Comparison of ENCODE assay signal across 10 cellular contexts in the genomic region with DNA sequence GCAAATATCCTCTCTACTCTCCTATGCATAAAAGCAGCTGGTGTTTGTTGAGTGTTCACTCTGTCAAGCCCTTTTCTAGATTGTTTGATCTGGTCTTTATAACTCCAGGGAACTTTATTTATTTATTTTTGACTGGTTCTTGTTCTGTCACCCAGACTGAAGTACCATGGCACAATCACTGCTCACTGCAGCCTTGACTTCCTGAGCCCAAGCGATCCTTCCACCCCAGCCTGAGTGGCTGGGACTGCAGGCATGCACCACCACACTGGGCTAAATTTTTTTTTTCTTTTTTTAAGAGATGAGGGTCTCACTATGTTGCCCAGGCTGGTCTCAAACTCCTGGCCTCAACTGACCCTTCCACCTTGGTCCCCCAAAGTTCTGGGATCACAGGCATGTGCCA. TPM values are rescaled to one million over a fixed set of nuclear protein-coding genes. Genes with fewer than 3 reads are reported as not detected.
A peak's percentile ranks its signal among the peaks of the same experiment; 100 is the strongest.
DNase-seq lines count a peak whose midpoint lies in the region; ATAC-seq and TF ChIP-seq lines count a peak whose summit lies in the region.
"Had no signal": no experiment of that assay in that cellular context is flagged by ENCODE, and none has a peak within 500 bp of the region (broad histone marks: within the 10 kb centered on the region; RNA-seq: fewer than 3 reads in every experiment).

No MANE protein-coding gene starts in this region.

- no peaks in the 10 kb centered on the region for H3K36me3 Mint-ChIP-seq in CD4-positive, alpha-beta memory T cell
- no peaks in the 10 kb centered on the region for H3K36me3 Mint-ChIP-seq in IgD-negative memory B cell
- H3K36me3 Mint-ChIP-seq in activated T-helper 1 cell treated with anti-CD3 and anti-CD28 coated beads, Interleukin-12 subunit alpha, Interleukin-12 subunit beta, Interleukin-2, Interleukin-4 antibody, amounts not matched to agents 30 ng/mL and 10 ng/mL and 1 ng/mL, durations not matched to agents 14 hours and 24 hours and 36 hours (ENCODE audit: low read depth): no peaks in the 10 kb centered on the region
- H3K36me3 Mint-ChIP-seq in activated CD8-positive, alpha-beta T cell treated with anti-CD3 and anti-CD28 coated beads for 36 hours (ENCODE audit: low read depth): no peaks in the 10 kb centered on the region

- no peak overlapping the region for H3K4me3 ChIP-seq in CD4-positive, alpha-beta memory T cell (ENCODE audit: low read length in 2 of 2)
- H3K4me3 ChIP-seq in osteoblast (ENCODE audit: insufficient read depth, low read length): no peak overlapping the region
- H3K4me3 ChIP-seq: SJCRH30 had no signal

- H4K20me1 ChIP-seq in osteoblast (ENCODE audit: insufficient read depth, low read length): no peaks in the 10 kb centered on the region

- peak overlapping the region; percentile 40 to 90 (median 72) for H3K27ac Mint-ChIP-seq in CD4-positive, alpha-beta memory T cell
- peak overlapping the region in 2 of 3 donors; percentile 68 to 73 for H3K27ac Mint-ChIP-seq in IgD-negative memory B cell
- H3K27ac Mint-ChIP-seq in activated T-helper 1 cell treated with anti-CD3 and anti-CD28 coated beads, Interleukin-12 subunit alpha, Interleukin-12 subunit beta, Interleukin-2, Interleukin-4 antibody, amounts not matched to agents 30 ng/mL and 10 ng/mL and 1 ng/mL, durations not matched to agents 14 hours and 24 hours and 36 hours: no peak overlapping the region
- H3K27ac Mint-ChIP-seq in activated CD8-positive, alpha-beta T cell treated with anti-CD3 and anti-CD28 coated beads for 36 hours: no peak overlapping the region

- no peak overlapping the region for H2AFZ ChIP-seq in osteoblast (ENCODE audit: low read length)

- H3K4me3 Mint-ChIP-seq in CD4-positive, alpha-beta memory T cell: peak overlapping the region in 5 of 8 donors; percentile 42 to 58 (median 44)
- peak overlapping the region in 3 of 4 donors; percentile 74 to 86 (median 83) for H3K4me3 Mint-ChIP-seq in IgD-negative memory B cell
- peak overlapping the region; percentile 51 for H3K4me3 Mint-ChIP-seq in activated T-helper 1 cell treated with anti-CD3 and anti-CD28 coated beads, Interleukin-12 subunit alpha, Interleukin-12 subunit beta, Interleukin-2, Interleukin-4 antibody, amounts not matched to agents 30 ng/mL and 10 ng/mL and 1 ng/mL, durations not matched to agents 14 hours and 24 hours and 36 hours
- no peak overlapping the region for H3K4me3 Mint-ChIP-seq in activated CD8-positive, alpha-beta T cell treated with anti-CD3 and anti-CD28 coated beads for 36 hours

- H3K4me2 ChIP-seq in osteoblast (ENCODE audit: insufficient read depth, low read length): no peak overlapping the region

- no peak for TF ChIP-seq CTCF in osteoblast (IDR thresholded peaks at IDR 0.05; ENCODE audit: extremely low read depth, low read depth, low read length)
- no peak for TF ChIP-seq CTCF in activated CD8-positive, alpha-beta T cell treated with anti-CD3 and anti-CD28 coated beads for 36 hours (IDR thresholded peaks at IDR 0.05)

- H3K9me3 Mint-ChIP-seq in CD4-positive, alpha-beta memory T cell: peaks cover 0 to 3% (median 0%) of the 10 kb centered on the region in 8 donors
- no peaks in the 10 kb centered on the region for H3K9me3 Mint-ChIP-seq in IgD-negative memory B cell
- H3K9me3 Mint-ChIP-seq in activated T-helper 1 cell treated with anti-CD3 and anti-CD28 coated beads, Interleukin-12 subunit alpha, Interleukin-12 subunit beta, Interleukin-2, Interleukin-4 antibody, amounts not matched to agents 30 ng/mL and 10 ng/mL and 1 ng/mL, durations not matched to agents 14 hours and 24 hours and 36 hours: no peaks in the 10 kb centered on the region
- H3K9me3 Mint-ChIP-seq in activated CD8-positive, alpha-beta T cell treated with anti-CD3 and anti-CD28 coated beads for 36 hours: no peaks in the 10 kb centered on the region

- H3K4me1 ChIP-seq in CD4-positive, alpha-beta memory T cell (ENCODE audit: insufficient read depth, low read length): peaks cover 28% of the 10 kb centered on the region
- peaks cover 6% of the 10 kb centered on the region for H3K4me1 ChIP-seq in osteoblast (ENCODE audit: insufficient read depth, low read length)
- H3K4me1 ChIP-seq: SJCRH30 had no signal

- intact Hi-C loops in CD4-positive, alpha-beta memory T cell (cut with micrococcal nuclease): loop anchor here (5.0 kb wide), 1 partner anchor 52 kb away; no protein-coding TSS in a partner anchor
- intact Hi-C loops in activated T-helper 1 cell treated with anti-CD3 and anti-CD28 coated beads, Interleukin-12 subunit alpha, Interleukin-12 subunit beta, Interleukin-2, Interleukin-4 antibody, amounts not matched to agents 30 ng/mL and 10 ng/mL and 1 ng/mL, durations not matched to agents 14 hours and 24 hours and 36 hours (cut with micrococcal nuclease): loop anchor here (2.0 to 5.0 kb wide), 3 partner anchors 25 to 52 kb away; no protein-coding TSS in a partner anchor
- intact Hi-C loops in activated CD8-positive, alpha-beta T cell treated with anti-CD3 and anti-CD28 coated beads for 36 hours (cut with micrococcal nuclease): no loop called here

- H3K27ac ChIP-seq in CD4-positive, alpha-beta memory T cell (ENCODE audit: low read depth, low read length): no peak overlapping the region
- H3K27ac ChIP-seq in osteoblast (ENCODE audit: low read depth, low read length): no peak overlapping the region
- H3K27ac ChIP-seq: SJCRH30 had no signal

- POLR2A ChIA-PET in CD4-positive, alpha-beta memory T cell (lab: Charles Lee; ENCODE audit: partially characterized antibody): interaction anchor here (1.3 to 3.6 kb wide), 2 partner anchors 27 to 83 kb away, joined by 3 to 19 read pairs; no protein-coding TSS in a partner anchor
- POLR2A ChIA-PET in activated CD8-positive, alpha-beta T cell treated with anti-CD3 and anti-CD28 coated beads for 36 hours (lab: Charles Lee): interaction anchor here (0.7 to 0.9 kb wide), 2 partner anchors 27 to 99 kb away, joined by 3 to 4 read pairs; a partner anchor contains a TSS

- no peaks in the 10 kb centered on the region for H3K79me2 ChIP-seq in osteoblast (ENCODE audit: insufficient read depth, low read length)

- H3K9me3 ChIP-seq in CD4-positive, alpha-beta memory T cell (ENCODE audit: control insufficient read depth in 1 of 2, low read length in 2 of 2): peaks cover 0 to 3% of the 10 kb centered on the region in 2 donors
- no peaks in the 10 kb centered on the region for H3K9me3 ChIP-seq in osteoblast (ENCODE audit: low read depth, low read length)
- H3K9me3 ChIP-seq: SJCRH30 had no signal

- no peaks in the 10 kb centered on the region for H3K27me3 Mint-ChIP-seq in CD4-positive, alpha-beta memory T cell
- no peaks in the 10 kb centered on the region for H3K27me3 Mint-ChIP-seq in IgD-negative memory B cell
- peaks cover 43% of the 10 kb centered on the region for H3K27me3 Mint-ChIP-seq in activated T-helper 1 cell treated with anti-CD3 and anti-CD28 coated beads, Interleukin-12 subunit alpha, Interleukin-12 subunit beta, Interleukin-2, Interleukin-4 antibody, amounts not matched to agents 30 ng/mL and 10 ng/mL and 1 ng/mL, durations not matched to agents 14 hours and 24 hours and 36 hours (ENCODE audit: insufficient read depth)
- H3K27me3 Mint-ChIP-seq in activated CD8-positive, alpha-beta T cell treated with anti-CD3 and anti-CD28 coated beads for 36 hours: peaks cover 1% of the 10 kb centered on the region

- ATAC-seq in activated CD8-positive, alpha-beta T cell treated with anti-CD3 and anti-CD28 coated beads for 36 hours: no peak
- ATAC-seq: activated CD8-positive, alpha-beta memory T cell treated with anti-CD3 and anti-CD28 coated beads, Interleukin-2, amount 10 ng/mL, durations not matched to agents 7 days and 5 days had no signal

- H3K4me1 Mint-ChIP-seq in CD4-positive, alpha-beta memory T cell: peaks cover 13 to 33% (median 26%) of the 10 kb centered on the region in 4 donors
- peaks cover 20 to 29% (median 25%) of the 10 kb centered on the region in 3 donors for H3K4me1 Mint-ChIP-seq in IgD-negative memory B cell
- peaks cover 7% of the 10 kb centered on the region for H3K4me1 Mint-ChIP-seq in activated T-helper 1 cell treated with anti-CD3 and anti-CD28 coated beads, Interleukin-12 subunit alpha, Interleukin-12 subunit beta, Interleukin-2, Interleukin-4 antibody, amounts not matched to agents 30 ng/mL and 10 ng/mL and 1 ng/mL, durations not matched to agents 14 hours and 24 hours and 36 hours (ENCODE audit: low read depth)
- peaks cover 16% of the 10 kb centered on the region for H3K4me1 Mint-ChIP-seq in activated CD8-positive, alpha-beta T cell treated with anti-CD3 and anti-CD28 coated beads for 36 hours (ENCODE audit: low read depth)

- H3K36me3 ChIP-seq in CD4-positive, alpha-beta memory T cell (ENCODE audit: insufficient read depth, low read length): no peaks in the 10 kb centered on the region
- no peaks in the 10 kb centered on the region for H3K36me3 ChIP-seq in osteoblast (ENCODE audit: insufficient read depth, low read length)
- H3K36me3 ChIP-seq: SJCRH30 had no signal

- DNase-seq in CD4-positive, alpha-beta memory T cell: no peak
- DNase-seq in activated T-helper 1 cell treated with anti-CD3 and anti-CD28 coated beads, Interleukin-12 subunit alpha, Interleukin-12 subunit beta, Interleukin-2, Interleukin-4 antibody, amounts not matched to agents 30 ng/mL and 10 ng/mL and 1 ng/mL, durations not matched to agents 14 hours and 24 hours and 36 hours (ENCODE audit: low spot score): no peak
- peak; percentile 22 for DNase-seq in osteoblast (ENCODE audit: insufficient read length, low spot score, missing footprints)
- DNase-seq in NCI-H82 (lab: John Stamatoyannopoulos, UW): no peak
- no peak for DNase-seq in activated CD8-positive, alpha-beta T cell treated with anti-CD3 and anti-CD28 coated beads for 36 hours
- DNase-seq in activated CD8-positive, alpha-beta memory T cell treated with anti-CD3 and anti-CD28 coated beads, Interleukin-2, amount 50 U/mL, for 48 hours: no peak
- DNase-seq: activated CD8-positive, alpha-beta memory T cell treated with anti-CD3 and anti-CD28 coated beads, Interleukin-2, amount 10 ng/mL, durations not matched to agents 7 days and 5 days; SJCRH30 had no signal

- H3K27me3 ChIP-seq in CD4-positive, alpha-beta memory T cell (ENCODE audit: insufficient read depth, low read length): no peaks in the 10 kb centered on the region
- H3K27me3 ChIP-seq in osteoblast (ENCODE audit: insufficient read depth, low read length): no peaks in the 10 kb centered on the region
- H3K27me3 ChIP-seq: SJCRH30 had no signal

- CTCF ChIA-PET in CD4-positive, alpha-beta memory T cell (lab: Charles Lee; ENCODE audit: partially characterized antibody): interaction anchor here (1.0 to 1.3 kb wide), 3 partner anchors 13 to 76 kb away, joined by 3 to 5 read pairs (median 3); a partner anchor contains a TSS
- CTCF ChIA-PET in activated CD8-positive, alpha-beta T cell treated with anti-CD3 and anti-CD28 coated beads for 36 hours (lab: Charles Lee): interaction anchor here (1.0 kb wide), 1 partner anchor 68 kb away, joined by 3 read pairs; no protein-coding TSS in a partner anchor

RNA-seq across cellular contexts. Expression of a gene that starts 12.7 kb away (rescaled TPM):
- 1 to 10 TPM; 1.3 to 1.9 TPM for total RNA-seq in CD4-positive, alpha-beta memory T cell
- polyA plus RNA-seq in CD4-positive, alpha-beta memory T cell: under 1 TPM; 0.37 to 0.92 TPM
- polyA plus RNA-seq in IgD-negative memory B cell: 1.3 TPM
- total RNA-seq in activated T-helper 1 cell treated with anti-CD3 and anti-CD28 coated beads, Interleukin-12 subunit alpha, Interleukin-12 subunit beta, Interleukin-2, Interleukin-4 antibody, amounts not matched to agents 30 ng/mL and 10 ng/mL and 1 ng/mL, durations not matched to agents 14 hours and 24 hours and 36 hours: 0.05 and 0.27 TPM in 2 replicates
- total RNA-seq in osteoblast: 0.29 and 0.36 TPM in 2 replicates
- under 1 TPM; 0.13 to 0.23 TPM for total RNA-seq in activated CD8-positive, alpha-beta T cell treated with anti-CD3 and anti-CD28 coated beads for 36 hours

RNA-seq across cellular contexts. Expression of a gene that starts 12.7 kb away (rescaled TPM):
- not detected for total RNA-seq in CD4-positive, alpha-beta memory T cell
- polyA plus RNA-seq in CD4-positive, alpha-beta memory T cell: not detected
- 0.18 TPM for polyA plus RNA-seq in IgD-negative memory B cell
- not detected in 2 replicates for total RNA-seq in activated T-helper 1 cell treated with anti-CD3 and anti-CD28 coated beads, Interleukin-12 subunit alpha, Interleukin-12 subunit beta, Interleukin-2, Interleukin-4 antibody, amounts not matched to agents 30 ng/mL and 10 ng/mL and 1 ng/mL, durations not matched to agents 14 hours and 24 hours and 36 hours
- not detected in 2 replicates for total RNA-seq in osteoblast
- total RNA-seq in activated CD8-positive, alpha-beta T cell treated with anti-CD3 and anti-CD28 coated beads for 36 hours: not detected
- total RNA-seq: activated CD8-positive, alpha-beta memory T cell treated with anti-CD3 and anti-CD28 coated beads, Interleukin-2, amount 10 ng/mL, durations not matched to agents 7 days and 5 days; mononuclear cell; SJCRH30 had no signal

RNA-seq across cellular contexts. Expression of a gene that starts 30.3 kb away (rescaled TPM):
- 100 to 1,000 TPM; 182 to 183 TPM for total RNA-seq in CD4-positive, alpha-beta memory T cell
- polyA plus RNA-seq in CD4-positive, alpha-beta memory T cell: 10 to 100 TPM; 26.4 to 37.7 TPM
- polyA plus RNA-seq in IgD-negative memory B cell: 16.2 TPM
- total RNA-seq in activated T-helper 1 cell treated with anti-CD3 and anti-CD28 coated beads, Interleukin-12 subunit alpha, Interleukin-12 subunit beta, Interleukin-2, Interleukin-4 antibody, amounts not matched to agents 30 ng/mL and 10 ng/mL and 1 ng/mL, durations not matched to agents 14 hours and 24 hours and 36 hours: 105 and 106 TPM in 2 replicates
- 53.3 and 71.7 TPM in 2 replicates for total RNA-seq in osteoblast
- total RNA-seq in activated CD8-positive, alpha-beta T cell treated with anti-CD3 and anti-CD28 coated beads for 36 hours: 10 to 100 TPM; 85.8 to 94.7 TPM

RNA-seq across cellular contexts. Expression of a gene that starts 49.5 kb away (rescaled TPM):
- total RNA-seq in CD4-positive, alpha-beta memory T cell: not detected
- polyA plus RNA-seq in CD4-positive, alpha-beta memory T cell: not detected
- polyA plus RNA-seq in IgD-negative memory B cell: 0.28 TPM
- total RNA-seq in activated T-helper 1 cell treated with anti-CD3 and anti-CD28 coated beads, Interleukin-12 subunit alpha, Interleukin-12 subunit beta, Interleukin-2, Interleukin-4 antibody, amounts not matched to agents 30 ng/mL and 10 ng/mL and 1 ng/mL, durations not matched to agents 14 hours and 24 hours and 36 hours: not detected in 2 replicates
- under 0.01 TPM in 1 of 2 replicates, not detected in the other for total RNA-seq in osteoblast
- not detected for total RNA-seq in activated CD8-positive, alpha-beta T cell treated with anti-CD3 and anti-CD28 coated beads for 36 hours

Comparison
In these comparisons a context has a peak if more than half of its experiments do, and no peak if none do; other contexts are left out.
1. H3K27ac Mint-ChIP-seq: peak in CD4-positive, alpha-beta memory T cell (7 of 7) and IgD-negative memory B cell (2 of 3); none in activated T-helper 1 cell treated with anti-CD3 and anti-CD28 coated beads, Interleukin-12 subunit alpha, Interleukin-12 subunit beta, Interleukin-2, Interleukin-4 antibody, amounts not matched to agents 30 ng/mL and 10 ng/mL and 1 ng/mL, durations not matched to agents 14 hours and 24 hours and 36 hours (single experiment) and activated CD8-positive, alpha-beta T cell treated with anti-CD3 and anti-CD28 coated beads for 36 hours (single experiment).